16 cellular contexts compared by ENCODE assay signal in genomic region chr20:11976966-11977365, GRCh38.
"Had no signal": no experiment of that assay in that cellular context is flagged by ENCODE, and none has a peak within 500 bp of the region (broad histone marks: within the 10 kb centered on the region; RNA-seq: fewer than 3 reads in every experiment).

No MANE protein-coding gene starts in this region.

- H3K4me3 Mint-ChIP-seq: activated CD4-positive, alpha-beta memory T cell treated with anti-CD3 and anti-CD28 coated beads for 36 hours; activated CD4-positive, alpha-beta T cell treated with anti-CD3 and anti-CD28 coated beads for 36 hours; activated CD8-positive, alpha-beta memory T cell treated with anti-CD3 and anti-CD28 coated beads, Interleukin-2, amount 10 ng/mL, durations not matched to agents 7 days and 5 days; activated naive CD4-positive, alpha-beta T cell treated with anti-CD3 and anti-CD28 coated beads, Interleukin-2, amount 10 ng/mL, durations not matched to agents 7 days and 5 days; endodermal cell; naive thymus-derived CD4-positive, alpha-beta T cell had no signal

- H3K36me3 Mint-ChIP-seq: activated CD4-positive, alpha-beta memory T cell treated with anti-CD3 and anti-CD28 coated beads for 36 hours; activated CD8-positive, alpha-beta memory T cell treated with anti-CD3 and anti-CD28 coated beads, Interleukin-2, amount 10 ng/mL, durations not matched to agents 7 days and 5 days; activated naive CD4-positive, alpha-beta T cell treated with anti-CD3 and anti-CD28 coated beads, Interleukin-2, amount 10 ng/mL, durations not matched to agents 7 days and 5 days; naive thymus-derived CD4-positive, alpha-beta T cell had no signal

- H3K36me3 ChIP-seq: ascending aorta, left lung, pancreas, tibial artery, uterus had no signal

- H3K27me3 Mint-ChIP-seq: activated CD4-positive, alpha-beta memory T cell treated with anti-CD3 and anti-CD28 coated beads for 36 hours; activated CD8-positive, alpha-beta memory T cell treated with anti-CD3 and anti-CD28 coated beads, Interleukin-2, amount 10 ng/mL, durations not matched to agents 7 days and 5 days had no signal

- ATAC-seq: activated CD4-positive, alpha-beta T cell treated with anti-CD3 and anti-CD28 coated beads for 36 hours; activated CD8-positive, alpha-beta memory T cell treated with anti-CD3 and anti-CD28 coated beads, Interleukin-2, amount 10 ng/mL, durations not matched to agents 7 days and 5 days; left lung; naive thymus-derived CD4-positive, alpha-beta T cell; pancreas had no signal

- H3K4me1 ChIP-seq: ascending aorta, left lung, tibial artery, uterus had no signal

- DNase-seq: activated CD4-positive, alpha-beta memory T cell treated with anti-CD3 and anti-CD28 coated beads for 36 hours; activated CD4-positive, alpha-beta T cell treated with anti-CD3 and anti-CD28 coated beads for 36 hours; activated CD8-positive, alpha-beta memory T cell treated with anti-CD3 and anti-CD28 coated beads, Interleukin-2, amount 10 ng/mL, durations not matched to agents 7 days and 5 days; activated naive CD4-positive, alpha-beta T cell treated with anti-CD3 and anti-CD28 coated beads, Interleukin-2, amount 10 ng/mL, durations not matched to agents 7 days and 5 days; activated T-cell treated with anti-CD3 and anti-CD28 coated beads, Interleukin-2, amount 50 U/mL, for 1 hour; endodermal cell; erythroblast; left lung; mammary epithelial cell; naive thymus-derived CD4-positive, alpha-beta T cell; pancreas; stimulated activated CD4-positive, alpha-beta T cell treated with anti-CD3 and anti-CD28 coated beads, Interleukin-12 subunit alpha, Interleukin-12 subunit beta, amount 100 ng/mL, for 4 hours; stimulated activated CD4-positive, alpha-beta T cell treated with anti-CD3 and anti-CD28 coated beads, Interleukin-2, amount 100 ng/mL, for 24 hours; tibial artery; uterus had no signal

- H3K9me3 Mint-ChIP-seq: activated naive CD4-positive, alpha-beta T cell treated with anti-CD3 and anti-CD28 coated beads, Interleukin-2, amount 10 ng/mL, durations not matched to agents 7 days and 5 days had no signal

- H3K9me3 ChIP-seq: ascending aorta, pancreas, uterus had no signal

- H3K4me1 Mint-ChIP-seq: activated CD4-positive, alpha-beta T cell treated with anti-CD3 and anti-CD28 coated beads for 36 hours; activated CD8-positive, alpha-beta memory T cell treated with anti-CD3 and anti-CD28 coated beads, Interleukin-2, amount 10 ng/mL, durations not matched to agents 7 days and 5 days; activated naive CD4-positive, alpha-beta T cell treated with anti-CD3 and anti-CD28 coated beads, Interleukin-2, amount 10 ng/mL, durations not matched to agents 7 days and 5 days; naive thymus-derived CD4-positive, alpha-beta T cell had no signal

- H3K27me3 ChIP-seq: ascending aorta, left lung, pancreas, tibial artery, uterus had no signal

- H3K27ac ChIP-seq: ascending aorta, left lung, pancreas, tibial artery, uterus had no signal

- H3K4me3 ChIP-seq: ascending aorta, left lung, pancreas, tibial artery, uterus had no signal

- H3K27ac Mint-ChIP-seq: activated CD4-positive, alpha-beta memory T cell treated with anti-CD3 and anti-CD28 coated beads for 36 hours; activated CD4-positive, alpha-beta T cell treated with anti-CD3 and anti-CD28 coated beads for 36 hours; activated CD8-positive, alpha-beta memory T cell treated with anti-CD3 and anti-CD28 coated beads, Interleukin-2, amount 10 ng/mL, durations not matched to agents 7 days and 5 days; activated naive CD4-positive, alpha-beta T cell treated with anti-CD3 and anti-CD28 coated beads, Interleukin-2, amount 10 ng/mL, durations not matched to agents 7 days and 5 days; endodermal cell; naive thymus-derived CD4-positive, alpha-beta T cell had no signal
